Comparison of ENCODE assay signal across 16 cellular contexts in genomic region chr3:4359805-4360502, GRCh38.
"Had no signal": no experiment of that assay in that cellular context is flagged by ENCODE, and none has a peak within 500 bp of the region (broad histone marks: within the 10 kb centered on the region; RNA-seq: fewer than 3 reads in every experiment).

No MANE protein-coding gene starts in this region.

- H3K27ac ChIP-seq: epithelial cell of prostate, esophagus squamous epithelium, heart left ventricle, suprapubic skin, thyroid gland had no signal

- H3K4me1 ChIP-seq: suprapubic skin had no signal

- H3K27me3 ChIP-seq: esophagus squamous epithelium, heart left ventricle, suprapubic skin, thyroid gland had no signal

- H3K9me3 ChIP-seq: esophagus squamous epithelium, heart left ventricle, mucosa of descending colon, suprapubic skin, thyroid gland had no signal

- FAIRE-seq: urothelium cell line had no signal

- DNase-seq: effector memory CD4-positive, alpha-beta T cell; esophagus squamous epithelium; foreskin melanocyte; heart left ventricle; hippocampal formation; kidney glomerular epithelial cell; mucosa of descending colon; naive thymus-derived CD8-positive, alpha-beta T cell; right cardiac atrium; stimulated activated CD4-positive, alpha-beta T cell treated with anti-CD3 and anti-CD28 coated beads, Interleukin-2, amount 100 ng/mL, for 48 hours; stimulated activated naive CD4-positive, alpha-beta T cell treated with Interleukin-2 at 50 U/mL for 16 hours; thyroid gland had no signal

- H3K36me3 ChIP-seq: thyroid gland had no signal

- H3K4me3 ChIP-seq: esophagus squamous epithelium, heart left ventricle, mucosa of descending colon, smooth muscle cell, suprapubic skin, thyroid gland had no signal

- ATAC-seq: heart left ventricle; mucosa of descending colon; naive thymus-derived CD8-positive, alpha-beta T cell; right cardiac atrium had no signal
